1 cellular context compared by ENCODE assay signal in genomic region chr1:229323205-229323604, GRCh38.
TF ChIP-seq lines count a peak whose summit lies in the region.

No MANE protein-coding gene starts in this region.

TF ChIP-seq in HepG2, 621 proteins besides CTCF, POLR2A, EP300 and RAD21:
- TF ChIP-seq HOMEZ (CRISPR knock-in tag; IDR thresholded peaks at IDR 0.05; ENCODE audit: low read depth) (peak; percentile 51; the same call in 1 of the 2 replicates), BCL6 (CRISPR knock-in tag; IDR thresholded peaks at IDR 0.05) (0 out of 2 replicates have a peak, but pooled peaks have one; percentile 15), FOSL2 (CRISPR knock-in tag; IDR thresholded peaks at IDR 0.05) (peak; percentile 35; the same call in 1 of the 2 replicates), NRL (CRISPR knock-in tag; IDR thresholded peaks at IDR 0.05; ENCODE audit: borderline replicate concordance) (no peak)
TF ChIP-seq in HepG2: peak in this region for 3.
